In the genomic region with DNA sequence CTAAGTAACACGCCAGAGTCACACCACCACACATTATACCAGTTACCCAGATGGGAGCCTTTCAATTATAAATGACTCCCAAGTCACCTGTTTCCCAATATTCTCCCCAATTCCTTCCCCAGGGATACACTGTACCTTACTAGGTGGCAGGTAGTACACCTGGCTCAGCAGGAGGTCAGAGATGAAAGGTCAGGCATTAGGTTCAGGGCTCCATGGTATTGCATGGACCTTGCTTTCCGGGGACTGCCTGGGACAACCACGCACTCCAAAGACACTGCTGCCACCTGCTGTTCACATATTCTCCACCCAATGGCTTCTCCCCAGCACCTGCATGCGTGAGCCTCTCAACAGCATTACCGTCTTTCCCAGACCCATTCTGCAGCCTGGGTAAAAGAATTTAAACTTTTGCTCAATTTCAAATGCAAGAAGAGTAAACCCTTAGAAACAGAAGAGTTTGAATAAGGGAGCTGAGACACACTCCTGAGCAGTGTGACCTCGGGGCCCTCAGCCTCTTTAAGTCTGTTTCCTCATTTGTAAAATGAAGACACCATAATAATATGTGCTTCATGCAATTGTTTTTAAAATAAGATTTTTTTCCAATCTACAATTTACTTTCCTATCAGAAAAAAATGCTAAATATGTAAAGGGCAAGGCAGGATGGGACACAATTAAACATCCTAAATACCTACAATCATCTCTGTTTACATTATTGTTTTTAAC, we compare ENCODE assay signal across 8 cellular contexts. TPM values are rescaled to one million over a fixed set of nuclear protein-coding genes. Genes with fewer than 3 reads are reported as not detected.
DNase-seq lines count a peak whose midpoint lies in the region; ATAC-seq and TF ChIP-seq lines count a peak whose summit lies in the region.

No MANE protein-coding gene starts in this region.

- no peaks in the 10 kb centered on the region for H3K36me3 ChIP-seq in CD4-positive, CD25-positive, alpha-beta regulatory T cell (ENCODE audit: control insufficient read depth, insufficient read depth, low read length)
- H3K36me3 ChIP-seq in HEK293 (ENCODE audit: control insufficient read depth in 2 of 2, insufficient read depth in 1 of 2, low read length in 2 of 2): no peaks in the 10 kb centered on the region

- H3K9me3 ChIP-seq in CD4-positive, CD25-positive, alpha-beta regulatory T cell (ENCODE audit: control insufficient read depth in 2 of 2, low read length in 2 of 2): no peaks in the 10 kb centered on the region
- no peaks in the 10 kb centered on the region for H3K9me3 ChIP-seq in HEK293 (ENCODE audit: control insufficient read depth, insufficient read depth, low read depth, low read length)

- CTCF ChIA-PET in HEK293 (lab: Yijun Ruan, JAX): interaction anchor here (0.6 to 3.0 kb wide), 37 partner anchors 12 to 1145 kb away, joined by 3 to 35 read pairs (median 4); no protein-coding TSS in a partner anchor

- no peak overlapping the region for H3K4me3 ChIP-seq in CD4-positive, CD25-positive, alpha-beta regulatory T cell (ENCODE audit: low read depth, low read length)
- no peak overlapping the region for H3K4me3 ChIP-seq in HEK293 (ENCODE audit: low read depth, low read length)

- H3K27ac Mint-ChIP-seq in CD4-positive, CD25-positive, alpha-beta regulatory T cell: no peak overlapping the region
- H3K27ac Mint-ChIP-seq in central memory CD8-positive, alpha-beta T cell (ENCODE audit: low read depth): no peak overlapping the region

- no peak overlapping the region for H3K27ac ChIP-seq in CD4-positive, CD25-positive, alpha-beta regulatory T cell (ENCODE audit: insufficient read depth, low read length, poor library complexity, severe bottlenecking)
- H3K27ac ChIP-seq in HEK293 (ENCODE audit: extremely low read depth, low read depth, low read length): no peak overlapping the region

- POLR2A ChIA-PET in HEK293 (lab: Yijun Ruan, JAX): interaction anchor here (1.1 kb wide), 1 partner anchor 311 kb away, joined by 3 read pairs; no protein-coding TSS in a partner anchor

- no peaks in the 10 kb centered on the region for H3K36me3 Mint-ChIP-seq in CD4-positive, CD25-positive, alpha-beta regulatory T cell
- H3K36me3 Mint-ChIP-seq in central memory CD8-positive, alpha-beta T cell (ENCODE audit: insufficient read depth): peaks cover 2% of the 10 kb centered on the region

- ATAC-seq in CD4-positive, CD25-positive, alpha-beta regulatory T cell (ENCODE audit: low read depth in 2 of 2): peak; percentile 83 to 84
- ATAC-seq in central memory CD8-positive, alpha-beta T cell (replicated peaks; ENCODE audit: extremely low read depth, poor library complexity, severe bottlenecking): peak; percentile 56
- ATAC-seq in left lobe of liver (peak; percentile 100), GM18519 (IDR thresholded peaks at IDR 0.05; ENCODE audit: low FRiP score, unreplicated experiment) (no peak)

- H3K27me3 Mint-ChIP-seq in CD4-positive, CD25-positive, alpha-beta regulatory T cell: peaks cover 6% of the 10 kb centered on the region
- peaks cover 8% of the 10 kb centered on the region for H3K27me3 Mint-ChIP-seq in central memory CD8-positive, alpha-beta T cell

- peak overlapping the region in 1 of 4 donors; percentile 29 for H3K4me3 Mint-ChIP-seq in CD4-positive, CD25-positive, alpha-beta regulatory T cell
- H3K4me3 Mint-ChIP-seq in central memory CD8-positive, alpha-beta T cell: no peak overlapping the region

- peak; percentile 74; the same call in 1 of the 2 replicates for TF ChIP-seq CTCF in HEK293 (tag by site-specific recombination; IDR thresholded peaks at IDR 0.05)

- H3K4me1 Mint-ChIP-seq in CD4-positive, CD25-positive, alpha-beta regulatory T cell: peaks cover 0 to 4% (median 0%) of the 10 kb centered on the region in 4 donors
- H3K4me1 Mint-ChIP-seq in central memory CD8-positive, alpha-beta T cell: peaks cover 4% of the 10 kb centered on the region

- H3K9me3 Mint-ChIP-seq in CD4-positive, CD25-positive, alpha-beta regulatory T cell: no peaks in the 10 kb centered on the region
- no peaks in the 10 kb centered on the region for H3K9me3 Mint-ChIP-seq in central memory CD8-positive, alpha-beta T cell

- peak; percentile 43 to 74 (median 61) for DNase-seq in CD4-positive, CD25-positive, alpha-beta regulatory T cell
- DNase-seq in NCI-H510A (lab: John Stamatoyannopoulos, UW) (peak; percentile 32), left lobe of liver (ENCODE audit: low spot score) (peak; percentile 87)
- peak; percentile 71 for DNase-seq in activated CD4-positive, CD25-positive, alpha-beta regulatory T cell treated with anti-CD3 and anti-CD28 coated beads, Interleukin-2, amount 50 U/mL, for 72 hours
- peak; percentile 39 to 47 for DNase-seq in central memory CD8-positive, alpha-beta T cell (ENCODE audit: low spot score in 2 of 2)
- peak; percentile 63 to 66 for DNase-seq in stimulated activated CD4-positive, alpha-beta T cell treated with anti-CD3 and anti-CD28 coated beads, Interleukin-4, amount 100 ng/mL, for 48 hours (ENCODE audit: low read depth in 2 of 2)

- H3K27me3 ChIP-seq in CD4-positive, CD25-positive, alpha-beta regulatory T cell (ENCODE audit: control insufficient read depth, insufficient read depth, low read length): no peaks in the 10 kb centered on the region

- no peaks in the 10 kb centered on the region for H3K4me1 ChIP-seq in CD4-positive, CD25-positive, alpha-beta regulatory T cell (ENCODE audit: control insufficient read depth, insufficient read depth, low read length, poor library complexity, severe bottlenecking)
- H3K4me1 ChIP-seq in HEK293 (ENCODE audit: control insufficient read depth, insufficient read depth, low read length): no peaks in the 10 kb centered on the region

TF ChIP-seq in HEK293, 187 proteins besides CTCF, POLR2A, EP300 and RAD21 (continues in another document):
- TF ChIP-seq TRIM28 (IDR thresholded peaks at IDR 0.05; ENCODE audit: borderline replicate concordance, low read length): no peak
- no peak for TF ChIP-seq ZIC2 (tag by site-specific recombination; IDR thresholded peaks at IDR 0.05)
- TF ChIP-seq, protein P1, sequence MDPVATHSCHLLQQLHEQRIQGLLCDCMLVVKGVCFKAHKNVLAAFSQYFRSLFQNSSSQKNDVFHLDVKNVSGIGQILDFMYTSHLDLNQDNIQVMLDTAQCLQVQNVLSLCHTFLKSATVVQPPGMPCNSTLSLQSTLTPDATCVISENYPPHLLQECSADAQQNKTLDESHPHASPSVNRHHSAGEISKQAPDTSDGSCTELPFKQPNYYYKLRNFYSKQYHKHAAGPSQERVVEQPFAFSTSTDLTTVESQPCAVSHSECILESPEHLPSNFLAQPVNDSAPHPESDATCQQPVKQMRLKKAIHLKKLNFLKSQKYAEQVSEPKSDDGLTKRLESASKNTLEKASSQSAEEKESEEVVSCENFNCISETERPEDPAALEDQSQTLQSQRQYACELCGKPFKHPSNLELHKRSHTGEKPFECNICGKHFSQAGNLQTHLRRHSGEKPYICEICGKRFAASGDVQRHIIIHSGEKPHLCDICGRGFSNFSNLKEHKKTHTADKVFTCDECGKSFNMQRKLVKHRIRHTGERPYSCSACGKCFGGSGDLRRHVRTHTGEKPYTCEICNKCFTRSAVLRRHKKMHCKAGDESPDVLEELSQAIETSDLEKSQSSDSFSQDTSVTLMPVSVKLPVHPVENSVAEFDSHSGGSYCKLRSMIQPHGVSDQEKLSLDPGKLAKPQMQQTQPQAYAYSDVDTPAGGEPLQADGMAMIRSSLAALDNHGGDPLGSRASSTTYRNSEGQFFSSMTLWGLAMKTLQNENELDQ (tag by site-specific recombination; IDR thresholded peaks at IDR 0.05; ENCODE audit: low read depth): no peak
- TF ChIP-seq, protein P2, sequence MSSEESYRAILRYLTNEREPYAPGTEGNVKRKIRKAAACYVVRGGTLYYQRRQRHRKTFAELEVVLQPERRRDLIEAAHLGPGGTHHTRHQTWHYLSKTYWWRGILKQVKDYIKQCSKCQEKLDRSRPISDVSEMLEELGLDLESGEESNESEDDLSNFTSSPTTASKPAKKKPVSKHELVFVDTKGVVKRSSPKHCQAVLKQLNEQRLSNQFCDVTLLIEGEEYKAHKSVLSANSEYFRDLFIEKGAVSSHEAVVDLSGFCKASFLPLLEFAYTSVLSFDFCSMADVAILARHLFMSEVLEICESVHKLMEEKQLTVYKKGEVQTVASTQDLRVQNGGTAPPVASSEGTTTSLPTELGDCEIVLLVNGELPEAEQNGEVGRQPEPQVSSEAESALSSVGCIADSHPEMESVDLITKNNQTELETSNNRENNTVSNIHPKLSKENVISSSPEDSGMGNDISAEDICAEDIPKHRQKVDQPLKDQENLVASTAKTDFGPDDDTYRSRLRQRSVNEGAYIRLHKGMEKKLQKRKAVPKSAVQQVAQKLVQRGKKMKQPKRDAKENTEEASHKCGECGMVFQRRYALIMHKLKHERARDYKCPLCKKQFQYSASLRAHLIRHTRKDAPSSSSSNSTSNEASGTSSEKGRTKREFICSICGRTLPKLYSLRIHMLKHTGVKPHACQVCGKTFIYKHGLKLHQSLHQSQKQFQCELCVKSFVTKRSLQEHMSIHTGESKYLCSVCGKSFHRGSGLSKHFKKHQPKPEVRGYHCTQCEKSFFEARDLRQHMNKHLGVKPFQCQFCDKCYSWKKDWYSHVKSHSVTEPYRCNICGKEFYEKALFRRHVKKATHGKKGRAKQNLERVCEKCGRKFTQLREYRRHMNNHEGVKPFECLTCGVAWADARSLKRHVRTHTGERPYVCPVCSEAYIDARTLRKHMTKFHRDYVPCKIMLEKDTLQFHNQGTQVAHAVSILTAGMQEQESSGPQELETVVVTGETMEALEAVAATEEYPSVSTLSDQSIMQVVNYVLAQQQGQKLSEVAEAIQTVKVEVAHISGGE (tag by site-specific recombination; conservative IDR thresholded peaks at IDR 0.05; ENCODE audit: low read depth): no peak
- no peak for TF ChIP-seq ZNF174 (tag by site-specific recombination; IDR thresholded peaks at IDR 0.05)
- TF ChIP-seq, protein P3, sequence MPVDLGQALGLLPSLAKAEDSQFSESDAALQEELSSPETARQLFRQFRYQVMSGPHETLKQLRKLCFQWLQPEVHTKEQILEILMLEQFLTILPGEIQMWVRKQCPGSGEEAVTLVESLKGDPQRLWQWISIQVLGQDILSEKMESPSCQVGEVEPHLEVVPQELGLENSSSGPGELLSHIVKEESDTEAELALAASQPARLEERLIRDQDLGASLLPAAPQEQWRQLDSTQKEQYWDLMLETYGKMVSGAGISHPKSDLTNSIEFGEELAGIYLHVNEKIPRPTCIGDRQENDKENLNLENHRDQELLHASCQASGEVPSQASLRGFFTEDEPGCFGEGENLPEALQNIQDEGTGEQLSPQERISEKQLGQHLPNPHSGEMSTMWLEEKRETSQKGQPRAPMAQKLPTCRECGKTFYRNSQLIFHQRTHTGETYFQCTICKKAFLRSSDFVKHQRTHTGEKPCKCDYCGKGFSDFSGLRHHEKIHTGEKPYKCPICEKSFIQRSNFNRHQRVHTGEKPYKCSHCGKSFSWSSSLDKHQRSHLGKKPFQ (tag by site-specific recombination; IDR thresholded peaks at IDR 0.05): no peak
- TF ChIP-seq ZNF549 (tag by site-specific recombination; IDR thresholded peaks at IDR 0.05): no peak

RNA-seq across cellular contexts. Expression of a gene that starts 28.0 kb away (rescaled TPM):
- 8.5 TPM for total RNA-seq in CD4-positive, CD25-positive, alpha-beta regulatory T cell
- polyA plus RNA-seq in CD4-positive, CD25-positive, alpha-beta regulatory T cell: 10 to 100 TPM in 2 of 4 donors, 1 to 10 TPM in 2; 7.5 to 11.8 (median 9.8) TPM
- 18.8 TPM for total RNA-seq in left lobe of liver

RNA-seq across cellular contexts. Expression of a gene that starts 51.1 kb away (rescaled TPM):
- total RNA-seq in CD4-positive, CD25-positive, alpha-beta regulatory T cell: 11.2 TPM
- polyA plus RNA-seq in CD4-positive, CD25-positive, alpha-beta regulatory T cell: 10 to 100 TPM in 2 of 4 donors, 1 to 10 TPM in 2; 7.2 to 12.1 (median 9.5) TPM
- 52.6 TPM for total RNA-seq in left lobe of liver

Comparison
In these comparisons a context has a peak if more than half of its experiments do, and no peak if none do; other contexts are left out.
1. DNase-seq: peak in every context shown above with its lines; median percentile 87 in left lobe of liver; 71 in activated CD4-positive, CD25-positive, alpha-beta regulatory T cell treated with anti-CD3 and anti-CD28 coated beads, Interleukin-2, amount 50 U/mL, for 72 hours; 64 in stimulated activated CD4-positive, alpha-beta T cell treated with anti-CD3 and anti-CD28 coated beads, Interleukin-4, amount 100 ng/mL, for 48 hours; 61 in CD4-positive, CD25-positive, alpha-beta regulatory T cell; 43 in central memory CD8-positive, alpha-beta T cell; 32 in NCI-H510A.